In genomic region chr18:48904847-48905394, GRCh38 we compare ENCODE assay signal across 27 cellular contexts.
"Had no signal": no experiment of that assay in that cellular context is flagged by ENCODE, and none has a peak within 500 bp of the region (broad histone marks: within the 10 kb centered on the region; RNA-seq: fewer than 3 reads in every experiment).

No MANE protein-coding gene starts in this region.

- H3K9me3 ChIP-seq: gastrocnemius medialis, mucosa of descending colon, right lobe of liver, thoracic aorta, vagina had no signal

- H3K27ac ChIP-seq: gastrocnemius medialis, left ventricle myocardium inferior, right lobe of liver had no signal

- H3K4me3 ChIP-seq: gastrocnemius medialis, left ventricle myocardium inferior, lung, mucosa of descending colon, right lobe of liver, skin epidermis, thoracic aorta, vagina had no signal

- H3K4me3 Mint-ChIP-seq: activated CD4-positive, alpha-beta T cell treated with anti-CD3 and anti-CD28 coated beads for 36 hours; activated naive CD4-positive, alpha-beta T cell treated with anti-CD3 and anti-CD28 coated beads for 36 hours; activated T-cell treated with anti-CD3 and anti-CD28 coated beads, Interleukin-2, amount 50 U/mL, for 72 hours; natural killer cell treated with Interleukin-12 subunit alpha and Interleukin-12 subunit beta and Interleukin-15 and Interleukin-18, amount 100 ng/mL, for 72 hours; stimulated activated effector memory CD8-positive, alpha-beta T cell treated with anti-CD3 and anti-CD28 coated beads, Interleukin-12 subunit alpha, Interleukin-12 subunit beta, amount 100 ng/mL, for 72 hours; stimulated activated naive CD8-positive, alpha-beta T cell treated with anti-CD3 and anti-CD28 coated beads, Interleukin-15, Interleukin-2, amounts not matched to agents 100 ng/mL and 50 ng/mL, for 24 hours; type B pancreatic cell had no signal

- H3K27me3 Mint-ChIP-seq: activated CD4-positive, alpha-beta T cell treated with anti-CD3 and anti-CD28 coated beads for 36 hours; natural killer cell treated with Interleukin-12 subunit alpha and Interleukin-12 subunit beta and Interleukin-15 and Interleukin-18, amount 100 ng/mL, for 72 hours; stimulated activated naive CD8-positive, alpha-beta T cell treated with anti-CD3 and anti-CD28 coated beads, Interleukin-15, Interleukin-2, amounts not matched to agents 100 ng/mL and 50 ng/mL, for 24 hours; type B pancreatic cell had no signal

- DNase-seq: activated CD4-positive, alpha-beta T cell treated with anti-CD3 and anti-CD28 coated beads for 36 hours; activated CD4-positive, alpha-beta T cell treated with anti-CD3 and anti-CD28 coated beads, Interleukin-2, amount 50 U/mL, for 4 hours; activated CD4-positive, CD25-positive, alpha-beta regulatory T cell; activated naive CD4-positive, alpha-beta T cell treated with anti-CD3 and anti-CD28 coated beads for 36 hours; activated T-cell treated with anti-CD3 and anti-CD28 coated beads for 4 hours; activated T-cell treated with anti-CD3 and anti-CD28 coated beads, Interleukin-2, amount 50 U/mL, for 72 hours; amniotic stem cell; brain microvascular endothelial cell; caudate nucleus; dermis blood vessel endothelial cell; effector CD8-positive, alpha-beta T cell; erythroblast; gastrocnemius medialis; glutamatergic neuron; left ventricle myocardium inferior; mesendoderm; mucosa of descending colon; right lobe of liver; stimulated activated CD4-positive, alpha-beta T cell treated with anti-CD3 and anti-CD28 coated beads, Interleukin-4, amount 100 ng/mL, for 24 hours had no signal

- ATAC-seq: activated CD4-positive, alpha-beta T cell treated with anti-CD3 and anti-CD28 coated beads for 36 hours; activated T-cell treated with anti-CD3 and anti-CD28 coated beads, Interleukin-2, amount 50 U/mL, for 72 hours; gastrocnemius medialis; mucosa of descending colon; natural killer cell treated with Interleukin-12 subunit alpha and Interleukin-12 subunit beta and Interleukin-15 and Interleukin-18, amount 100 ng/mL, for 72 hours; right lobe of liver had no signal

- H3K36me3 ChIP-seq: brain microvascular endothelial cell, gastrocnemius medialis, left ventricle myocardium inferior, right lobe of liver, thoracic aorta, vagina had no signal

- H3K27ac Mint-ChIP-seq: activated CD4-positive, alpha-beta T cell treated with anti-CD3 and anti-CD28 coated beads for 36 hours; activated naive CD4-positive, alpha-beta T cell treated with anti-CD3 and anti-CD28 coated beads for 36 hours; activated T-cell treated with anti-CD3 and anti-CD28 coated beads, Interleukin-2, amount 50 U/mL, for 72 hours; stimulated activated effector memory CD8-positive, alpha-beta T cell treated with anti-CD3 and anti-CD28 coated beads, Interleukin-12 subunit alpha, Interleukin-12 subunit beta, amount 100 ng/mL, for 72 hours; stimulated activated naive CD8-positive, alpha-beta T cell treated with anti-CD3 and anti-CD28 coated beads, Interleukin-15, Interleukin-2, amounts not matched to agents 100 ng/mL and 50 ng/mL, for 24 hours; type B pancreatic cell had no signal

- H3K36me3 Mint-ChIP-seq: stimulated activated effector memory CD8-positive, alpha-beta T cell treated with anti-CD3 and anti-CD28 coated beads, Interleukin-12 subunit alpha, Interleukin-12 subunit beta, amount 100 ng/mL, for 72 hours; type B pancreatic cell had no signal

- H3K27me3 ChIP-seq: brain microvascular endothelial cell, gastrocnemius medialis, right lobe of liver, vagina had no signal
